In genomic region chr7:35253182-35253679, GRCh38 we compare ENCODE assay signal across 8 cellular contexts. TPM values are rescaled to one million over a fixed set of nuclear protein-coding genes. Genes with fewer than 3 reads are reported as not detected.
DNase-seq lines count a peak whose midpoint lies in the region; ATAC-seq and TF ChIP-seq lines count a peak whose summit lies in the region.

No MANE protein-coding gene starts in this region.

- peaks cover 5% of the 10 kb centered on the region for H3F3A ChIP-seq in smooth muscle cell (ENCODE audit: low read depth)

- H3K27me3 ChIP-seq in WERI-Rb-1 (ENCODE audit: insufficient read depth, low read depth, severe bottlenecking) (no peaks in the 10 kb centered on the region), hepatocyte (peaks cover 96% of the 10 kb centered on the region), smooth muscle cell (ENCODE audit: low read depth) (peaks cover 10% of the 10 kb centered on the region)

- H2AFZ ChIP-seq in hepatocyte (peak overlapping the region; percentile 33), smooth muscle cell (ENCODE audit: low read depth) (no peak overlapping the region)

- peaks cover 3% of the 10 kb centered on the region for H3K36me3 ChIP-seq in WERI-Rb-1
- H3K36me3 ChIP-seq in hepatocyte (replicated peaks; ENCODE audit: insufficient read depth, low read depth) = no peaks in the 10 kb centered on the region
- no peaks in the 10 kb centered on the region for H3K36me3 ChIP-seq in smooth muscle cell (ENCODE audit: low read depth)

- ATAC-seq in GM21447 (IDR thresholded peaks at IDR 0.05; ENCODE audit: unreplicated experiment) = no peak

- no peaks in the 10 kb centered on the region for H4K20me1 ChIP-seq in hepatocyte (ENCODE audit: insufficient read depth, poor library complexity, severe bottlenecking)
- H4K20me1 ChIP-seq in smooth muscle cell (ENCODE audit: low read depth) = peaks cover 56% of the 10 kb centered on the region

- peak overlapping the region; percentile 93 for H3K4me2 ChIP-seq in hepatocyte
- H3K4me2 ChIP-seq in smooth muscle cell = peak overlapping the region; percentile 86

- H3K9ac ChIP-seq in smooth muscle cell (ENCODE audit: low read depth) = peak overlapping the region; percentile 85

- H3K9me2 ChIP-seq in hepatocyte (replicated peaks; ENCODE audit: insufficient read depth) = no peaks in the 10 kb centered on the region

- no peak for TF ChIP-seq CTCF in WERI-Rb-1 (IDR thresholded peaks at IDR 0.05; ENCODE audit: low read depth, low read length)
- no peak for TF ChIP-seq CTCF in hepatocyte (IDR thresholded peaks at IDR 0.05; ENCODE audit: poor library complexity)
- TF ChIP-seq CTCF in smooth muscle cell (IDR thresholded peaks at IDR 0.05; ENCODE audit: borderline replicate concordance, insufficient read depth, poor library complexity, severe bottlenecking) = no peak

- H3K79me2 ChIP-seq in hepatocyte = peaks cover 21% of the 10 kb centered on the region
- peaks cover 98% of the 10 kb centered on the region for H3K79me2 ChIP-seq in smooth muscle cell (ENCODE audit: low read depth)

- H3K27ac ChIP-seq in WERI-Rb-1 = peak overlapping the region; percentile 57
- peak overlapping the region; percentile 37 for H3K27ac ChIP-seq in hepatocyte
- peak overlapping the region; percentile 95 for H3K27ac ChIP-seq in smooth muscle cell (ENCODE audit: low read depth)

- H3K9me3 ChIP-seq in WERI-Rb-1 (ENCODE audit: severe bottlenecking) = peaks cover 4% of the 10 kb centered on the region
- H3K9me3 ChIP-seq in hepatocyte (ENCODE audit: low read depth) = no peaks in the 10 kb centered on the region
- H3K9me3 ChIP-seq in smooth muscle cell (replicated peaks; ENCODE audit: low read depth) = no peaks in the 10 kb centered on the region

- 1% methylated on average over 29 of the region's 29 CpGs for WGBS in hepatocyte (ENCODE audit: low lambda C conversion rate, missing lambda C conversion rate)
- WGBS in smooth muscle cell (ENCODE audit: low lambda C conversion rate) = under 1% methylated on average over 29 of the region's 29 CpGs

- peaks cover 4% of the 10 kb centered on the region for H3K4me1 ChIP-seq in hepatocyte (ENCODE audit: insufficient read depth)
- H3K4me1 ChIP-seq in smooth muscle cell (ENCODE audit: low read depth) = peaks cover 2% of the 10 kb centered on the region

- H3K4me3 ChIP-seq in WERI-Rb-1 (ENCODE audit: low read depth, low read length) (peak overlapping the region; percentile 84), hepatocyte (peak overlapping the region; percentile 43), smooth muscle cell (peak overlapping the region; percentile 74)

- DNase-seq in NCI-H748 (lab: John Stamatoyannopoulos, UW; ENCODE audit: unreplicated experiment) (peak; percentile 43), NCI-H748 treated with DMSO at 0.1 percent for 48 hours (lab: John Stamatoyannopoulos, UW) (no peak), WERI-Rb-1 (no peak), hepatocyte (ENCODE audit: low spot score) (no peak), smooth muscle cell (lab: John Stamatoyannopoulos, UW; ENCODE audit: unreplicated experiment) (no peak), AG20443 (ENCODE audit: low spot score) (no peak), mucosa of gallbladder (ENCODE audit: low spot score) (no peak)

RNA-seq across cellular contexts. Expression of gene TBX20, which starts 0.7 kb away (rescaled TPM):
- 14.7 and 14.8 TPM in 2 replicates for total RNA-seq in hepatocyte
- polyA plus RNA-seq in hepatocyte = 2.4 and 4.5 TPM in 2 replicates
- total RNA-seq in smooth muscle cell = 58.4 and 71.1 TPM in 2 replicates
- 4.3 and 5.0 TPM in 2 replicates for polyA plus RNA-seq in smooth muscle cell
- 30.6 TPM for total RNA-seq in mucosa of gallbladder

Comparison
In these comparisons a context has a peak if more than half of its experiments do, and no peak if none do; other contexts are left out.
1. H3K27ac ChIP-seq: peak in every context shown above with its lines; median percentile 95 in smooth muscle cell; 57 in WERI-Rb-1; 37 in hepatocyte.